ENCODE assay signal across 1 cellular context in the genomic region with DNA sequence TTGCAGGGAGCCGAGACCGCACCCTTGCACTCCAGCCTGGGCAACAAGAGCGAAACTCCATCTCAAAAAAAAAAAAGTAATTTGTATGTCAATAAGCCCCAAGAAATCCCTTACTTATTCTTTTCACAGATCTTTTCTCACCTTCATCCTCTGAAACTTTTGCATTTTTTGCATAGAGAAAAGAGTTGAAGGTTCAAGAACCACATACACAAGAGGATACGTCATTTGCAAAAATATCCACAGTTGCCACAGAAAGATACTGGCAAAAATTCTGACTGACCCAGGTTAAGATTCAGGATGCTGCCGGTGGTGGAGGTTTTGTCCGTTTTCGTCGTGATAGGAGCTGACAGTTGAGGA.
TF ChIP-seq lines count a peak whose summit lies in the region.

No MANE protein-coding gene starts in this region.

TF ChIP-seq in GM12878, 131 proteins besides CTCF, POLR2A, EP300 and RAD21:
- TF ChIP-seq, protein P1, sequence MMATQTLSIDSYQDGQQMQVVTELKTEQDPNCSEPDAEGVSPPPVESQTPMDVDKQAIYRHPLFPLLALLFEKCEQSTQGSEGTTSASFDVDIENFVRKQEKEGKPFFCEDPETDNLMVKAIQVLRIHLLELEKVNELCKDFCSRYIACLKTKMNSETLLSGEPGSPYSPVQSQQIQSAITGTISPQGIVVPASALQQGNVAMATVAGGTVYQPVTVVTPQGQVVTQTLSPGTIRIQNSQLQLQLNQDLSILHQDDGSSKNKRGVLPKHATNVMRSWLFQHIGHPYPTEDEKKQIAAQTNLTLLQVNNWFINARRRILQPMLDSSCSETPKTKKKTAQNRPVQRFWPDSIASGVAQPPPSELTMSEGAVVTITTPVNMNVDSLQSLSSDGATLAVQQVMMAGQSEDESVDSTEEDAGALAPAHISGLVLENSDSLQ (IDR thresholded peaks at IDR 0.05) = no peak
- TF ChIP-seq BHLHE40 (IDR thresholded peaks at IDR 0.05; ENCODE audit: borderline replicate concordance in 1 of 2, low read depth in 2 of 2, low read length in 1 of 2) (peak in 1 of 2 experiments; percentile 2; a peak in 1 of 4 replicates), NR2C1 (IDR thresholded peaks at IDR 0.05) (peak; percentile 32; the same call in 1 of the 2 replicates), SRF (IDR thresholded peaks at IDR 0.05; ENCODE audit: low read depth in 2 of 2, low read length in 2 of 2) (no peak), ETV6 (conservative IDR thresholded peaks at IDR 0.05 in 1 of 2, IDR thresholded peaks at IDR 0.05 in 1 of 2; ENCODE audit: borderline replicate concordance in 1 of 2, low read depth in 1 of 2) (peak in 1 of 2 experiments; percentile 7; a peak in 1 of 4 replicates), BMI1 (IDR thresholded peaks at IDR 0.05; ENCODE audit: borderline replicate concordance) (0 out of 2 replicates have a peak, but pooled peaks have one; percentile 37), EED (IDR thresholded peaks at IDR 0.05; ENCODE audit: low read depth) (no peak), TBL1XR1 (IDR thresholded peaks at IDR 0.05; ENCODE audit: low read depth, low read length) (no peak), YBX1 (IDR thresholded peaks at IDR 0.05) (no peak), TCF3 (IDR thresholded peaks at IDR 0.05; ENCODE audit: borderline replicate concordance, insufficient read depth, low read depth, low read length) (no peak), IKZF2 (IDR thresholded peaks at IDR 0.05) (peak in 1 of 2 experiments; percentile 19; a peak in 1 of 4 replicates), ZNF384 (IDR thresholded peaks at IDR 0.05; ENCODE audit: borderline replicate concordance, low read depth, low read length) (peak; percentile 59), ATF7 (IDR thresholded peaks at IDR 0.05; ENCODE audit: low read depth) (peak; percentile 92)
- TF ChIP-seq, protein P2, sequence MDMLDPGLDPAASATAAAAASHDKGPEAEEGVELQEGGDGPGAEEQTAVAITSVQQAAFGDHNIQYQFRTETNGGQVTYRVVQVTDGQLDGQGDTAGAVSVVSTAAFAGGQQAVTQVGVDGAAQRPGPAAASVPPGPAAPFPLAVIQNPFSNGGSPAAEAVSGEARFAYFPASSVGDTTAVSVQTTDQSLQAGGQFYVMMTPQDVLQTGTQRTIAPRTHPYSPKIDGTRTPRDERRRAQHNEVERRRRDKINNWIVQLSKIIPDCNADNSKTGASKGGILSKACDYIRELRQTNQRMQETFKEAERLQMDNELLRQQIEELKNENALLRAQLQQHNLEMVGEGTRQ (IDR thresholded peaks at IDR 0.05; ENCODE audit: borderline replicate concordance, low read depth, low read length) = no peak
- TF ChIP-seq, protein P3, sequence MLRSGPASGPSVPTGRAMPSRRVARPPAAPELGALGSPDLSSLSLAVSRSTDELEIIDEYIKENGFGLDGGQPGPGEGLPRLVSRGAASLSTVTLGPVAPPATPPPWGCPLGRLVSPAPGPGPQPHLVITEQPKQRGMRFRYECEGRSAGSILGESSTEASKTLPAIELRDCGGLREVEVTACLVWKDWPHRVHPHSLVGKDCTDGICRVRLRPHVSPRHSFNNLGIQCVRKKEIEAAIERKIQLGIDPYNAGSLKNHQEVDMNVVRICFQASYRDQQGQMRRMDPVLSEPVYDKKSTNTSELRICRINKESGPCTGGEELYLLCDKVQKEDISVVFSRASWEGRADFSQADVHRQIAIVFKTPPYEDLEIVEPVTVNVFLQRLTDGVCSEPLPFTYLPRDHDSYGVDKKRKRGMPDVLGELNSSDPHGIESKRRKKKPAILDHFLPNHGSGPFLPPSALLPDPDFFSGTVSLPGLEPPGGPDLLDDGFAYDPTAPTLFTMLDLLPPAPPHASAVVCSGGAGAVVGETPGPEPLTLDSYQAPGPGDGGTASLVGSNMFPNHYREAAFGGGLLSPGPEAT (IDR thresholded peaks at IDR 0.05; ENCODE audit: low read depth) = 0 out of 2 replicates have a peak, but pooled peaks have one; percentile 29
TF ChIP-seq in GM12878: peak in this region for 8.
